Comparison of ENCODE assay signal across 26 cellular contexts in genomic region chr2:8123464-8123863, GRCh38.
DNase-seq lines count a peak whose midpoint lies in the region; ATAC-seq and TF ChIP-seq lines count a peak whose summit lies in the region.
"Had no signal": no experiment of that assay in that cellular context is flagged by ENCODE, and none has a peak within 500 bp of the region (broad histone marks: within the 10 kb centered on the region; RNA-seq: fewer than 3 reads in every experiment).

No MANE protein-coding gene starts in this region.

- POLR2A ChIA-PET in WTC11 (lab: Charles Lee): no interaction called here

- H3K4me3 Mint-ChIP-seq in WTC11: no peak overlapping the region
- H3K4me3 Mint-ChIP-seq: CD14-positive monocyte; CD4-positive, alpha-beta memory T cell; CD4-positive, CD25-positive, alpha-beta regulatory T cell; CD8-positive, alpha-beta memory T cell had no signal

- no peak overlapping the region for H3K4me3 ChIP-seq in left ventricle myocardium inferior
- no peak overlapping the region for H3K4me3 ChIP-seq in right cardiac atrium (ENCODE audit: low read length)
- H3K4me3 ChIP-seq in liver (ENCODE audit: low read depth in 1 of 3, low read length in 3 of 3): no peak overlapping the region
- no peak overlapping the region for H3K4me3 ChIP-seq in subcutaneous abdominal adipose tissue (ENCODE audit: low read depth in 1 of 5, low read length in 5 of 5)
- H3K4me3 ChIP-seq: A549, BLaER1, GM12878 had no signal

- H3K27me3 ChIP-seq in left ventricle myocardium inferior (ENCODE audit: low read depth): no peaks in the 10 kb centered on the region
- H3K27me3 ChIP-seq in right cardiac atrium (ENCODE audit: control insufficient read depth, insufficient read depth): no peaks in the 10 kb centered on the region
- no peaks in the 10 kb centered on the region for H3K27me3 ChIP-seq in liver (ENCODE audit: control insufficient read depth in 4 of 4, insufficient read depth in 4 of 4, low read length in 3 of 4)
- H3K27me3 ChIP-seq in subcutaneous abdominal adipose tissue (ENCODE audit: control insufficient read depth in 5 of 5, insufficient read depth in 4 of 5, low read length in 5 of 5): no peaks in the 10 kb centered on the region
- H3K27me3 ChIP-seq: BE2C, BLaER1 had no signal

- H3K4me1 ChIP-seq in left ventricle myocardium inferior (peaks cover 33% of the 10 kb centered on the region), right cardiac atrium (ENCODE audit: control insufficient read depth, insufficient read depth, low read length) (peaks cover 11% of the 10 kb centered on the region), liver (ENCODE audit: control insufficient read depth in 4 of 4, insufficient read depth in 4 of 4, low read length in 3 of 4) (peaks cover 3 to 52% (median 11%) of the 10 kb centered on the region in 4 donors), subcutaneous abdominal adipose tissue (ENCODE audit: control insufficient read depth in 5 of 5, insufficient read depth in 5 of 5, low read length in 5 of 5) (peaks cover 3 to 54% (median 42%) of the 10 kb centered on the region in 5 donors)
- H3K4me1 ChIP-seq: BE2C, BLaER1 had no signal

- WGBS in right cardiac atrium: 80% methylated on average over 2 of the region's 2 CpGs
- WGBS in liver: 69% methylated on average over 2 of the region's 2 CpGs

- H3K9ac ChIP-seq in liver (ENCODE audit: low read depth in 1 of 2, low read length in 2 of 2): no peak overlapping the region
- no peak overlapping the region for H3K9ac ChIP-seq in subcutaneous abdominal adipose tissue (ENCODE audit: low read length in 5 of 5)
- H3K9ac ChIP-seq: BLaER1 had no signal

- H3K9me3 Mint-ChIP-seq in WTC11: no peaks in the 10 kb centered on the region

- ATAC-seq in right cardiac atrium (no peak), WTC11 (no peak), HG02938 (IDR thresholded peaks at IDR 0.05; ENCODE audit: unreplicated experiment) (no peak)
- ATAC-seq: A549, GM12878 had no signal

- peaks cover 18% of the 10 kb centered on the region for H3K4me1 Mint-ChIP-seq in WTC11
- H3K4me1 Mint-ChIP-seq: CD4-positive, CD25-positive, alpha-beta regulatory T cell had no signal

- H3K36me3 Mint-ChIP-seq in WTC11: 0 out of 2 replicates have a peak, but pooled peaks cover 3% of the 10 kb centered on the region
- H3K36me3 Mint-ChIP-seq: CD14-positive monocyte; CD4-positive, CD25-positive, alpha-beta regulatory T cell had no signal

- H3K27ac ChIP-seq in left ventricle myocardium inferior (replicated peaks) (peak overlapping the region; percentile 1), right cardiac atrium (ENCODE audit: low read length) (no peak overlapping the region), liver (ENCODE audit: low read depth in 1 of 2, low read length in 2 of 2) (peak overlapping the region; percentile 22 to 98), subcutaneous abdominal adipose tissue (ENCODE audit: low read depth, low read length) (peak overlapping the region; percentile 85)
- H3K27ac ChIP-seq: 22Rv1, A549, BLaER1 had no signal

- CTCF ChIA-PET in WTC11 (lab: Charles Lee): no interaction called here

- no peak overlapping the region for H3K27ac Mint-ChIP-seq in WTC11
- H3K27ac Mint-ChIP-seq: CD14-positive monocyte; CD4-positive, alpha-beta memory T cell had no signal

- TF ChIP-seq CTCF in left ventricle myocardium inferior (IDR thresholded peaks at IDR 0.05; ENCODE audit: borderline replicate concordance): no peak
- no peak for TF ChIP-seq CTCF in WTC11 (IDR thresholded peaks at IDR 0.05)
- no peak for TF ChIP-seq CTCF in liver (IDR thresholded peaks at IDR 0.05; ENCODE audit: low read depth, low read length, missing input control)

- no peaks in the 10 kb centered on the region for H3K36me3 ChIP-seq in left ventricle myocardium inferior
- H3K36me3 ChIP-seq in liver (ENCODE audit: control insufficient read depth in 4 of 4, insufficient read depth in 3 of 4, low read depth in 1 of 4, low read length in 3 of 4): no peaks in the 10 kb centered on the region
- H3K36me3 ChIP-seq in subcutaneous abdominal adipose tissue (ENCODE audit: control insufficient read depth in 5 of 5, insufficient read depth in 5 of 5, low read length in 5 of 5): no peaks in the 10 kb centered on the region
- H3K36me3 ChIP-seq: BE2C, BLaER1 had no signal

- intact Hi-C loops in left ventricle myocardium inferior (cut with micrococcal nuclease): no loop called here
- intact Hi-C loops in right cardiac atrium (cut with DNase I): no loop called here

- no peak for DNase-seq in left ventricle myocardium inferior
- DNase-seq in right cardiac atrium: no peak
- DNase-seq in WTC11 (ENCODE audit: low spot score): no peak
- no peak for DNase-seq in RPMI8226
- no peak for DNase-seq in AML-193 (lab: John Stamatoyannopoulos, UW)
- DNase-seq: BE2C; C1 segment of cervical spinal cord; CD4-positive, alpha-beta memory T cell; CD4-positive, CD25-positive, alpha-beta regulatory T cell; CD8-positive, alpha-beta memory T cell; COR-L47; DMS 273 treated with DMSO at 0.1 percent for 48 hours; DMS153; DMS53; DMS79; DND-41; EL; GDM1 had no signal

- no peak for TF ChIP-seq RAD21 in liver (IDR thresholded peaks at IDR 0.05)

- H3K9me3 ChIP-seq in left ventricle myocardium inferior (replicated peaks) (peaks cover 8% of the 10 kb centered on the region), right cardiac atrium (ENCODE audit: control insufficient read depth, low read length) (no peaks in the 10 kb centered on the region), liver (ENCODE audit: control insufficient read depth in 4 of 4, low read length in 3 of 4) (no peaks in the 10 kb centered on the region), subcutaneous abdominal adipose tissue (ENCODE audit: control insufficient read depth in 5 of 5, low read length in 5 of 5) (no peaks in the 10 kb centered on the region)
- H3K9me3 ChIP-seq: A549, BE2C, BLaER1 had no signal

- H3K27me3 Mint-ChIP-seq in WTC11 (ENCODE audit: low read depth): peaks cover 4% of the 10 kb centered on the region; the same call in 1 of the 2 replicates
- H3K27me3 Mint-ChIP-seq: CD4-positive, alpha-beta memory T cell; CD4-positive, CD25-positive, alpha-beta regulatory T cell; CD8-positive, alpha-beta memory T cell had no signal

TF ChIP-seq in WTC11, 78 proteins besides CTCF, POLR2A, EP300 and RAD21 (continues in another document):
- peak; percentile 27; the same call in 1 of the 2 replicates for TF ChIP-seq ZNF263 (CRISPR knock-in tag; IDR thresholded peaks at IDR 0.05; ENCODE audit: low read depth)
- no peak for TF ChIP-seq ZSCAN18 (CRISPR knock-in tag; IDR thresholded peaks at IDR 0.05)

TF ChIP-seq in liver, 16 proteins besides CTCF, POLR2A, EP300 and RAD21:
- TF ChIP-seq TAF1 (conservative IDR thresholded peaks at IDR 0.05): no peak
- TF ChIP-seq FOXA2 (IDR thresholded peaks at IDR 0.05): no peak
